In the genomic region with DNA sequence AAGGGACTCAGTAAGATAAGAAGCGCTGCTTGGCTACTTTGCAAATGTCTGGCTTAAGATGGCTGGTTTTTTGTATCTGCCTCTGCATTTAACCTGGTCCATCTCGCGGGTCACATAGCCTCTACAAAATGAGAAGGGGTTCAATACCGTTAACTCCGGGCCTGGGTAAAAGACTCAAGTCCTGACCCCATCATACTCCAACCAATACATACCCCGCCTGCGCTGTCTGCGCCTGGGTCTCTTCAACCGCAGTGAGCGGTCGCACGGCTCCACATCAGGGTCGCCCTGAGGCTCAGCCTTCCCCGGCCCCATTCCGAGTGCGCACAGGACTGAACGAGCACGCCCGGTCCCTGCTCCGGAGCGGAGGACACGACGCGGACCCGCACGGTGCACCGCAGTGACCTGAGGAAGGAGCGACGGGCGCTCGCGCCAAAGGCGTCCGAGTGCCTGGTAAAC, we compare ENCODE assay signal across 1 cellular context.
TF ChIP-seq lines count a peak whose summit lies in the region.

No MANE protein-coding gene starts in this region.

TF ChIP-seq in IMR-90, 13 proteins besides CTCF, POLR2A, EP300 and RAD21:
- TF ChIP-seq NFE2L2 (IDR thresholded peaks at IDR 0.05; ENCODE audit: low read depth, low read length) (no peak), FOS (IDR thresholded peaks at IDR 0.05; ENCODE audit: low read depth, low read length) (no peak), BHLHE40 (IDR thresholded peaks at IDR 0.05; ENCODE audit: low read depth, low read length) (no peak), MAFK (IDR thresholded peaks at IDR 0.05; ENCODE audit: low read depth, low read length) (no peak), RCOR1 (IDR thresholded peaks at IDR 0.05; ENCODE audit: insufficient replicate concordance, low read length) (no peak), MXI1 (IDR thresholded peaks at IDR 0.05; ENCODE audit: borderline replicate concordance, low read depth, low read length) (no peak), SMC3 (IDR thresholded peaks at IDR 0.05; ENCODE audit: low read depth, low read length) (no peak), CHD1 (IDR thresholded peaks at IDR 0.05; ENCODE audit: low read depth, low read length) (no peak), RFX5 (IDR thresholded peaks at IDR 0.05; ENCODE audit: low read depth, low read length) (no peak), MAZ (IDR thresholded peaks at IDR 0.05; ENCODE audit: borderline replicate concordance, low read depth, low read length) (no peak), CEBPB (IDR thresholded peaks at IDR 0.05; ENCODE audit: low read depth, low read length) (no peak)
- TF ChIP-seq, protein P1, sequence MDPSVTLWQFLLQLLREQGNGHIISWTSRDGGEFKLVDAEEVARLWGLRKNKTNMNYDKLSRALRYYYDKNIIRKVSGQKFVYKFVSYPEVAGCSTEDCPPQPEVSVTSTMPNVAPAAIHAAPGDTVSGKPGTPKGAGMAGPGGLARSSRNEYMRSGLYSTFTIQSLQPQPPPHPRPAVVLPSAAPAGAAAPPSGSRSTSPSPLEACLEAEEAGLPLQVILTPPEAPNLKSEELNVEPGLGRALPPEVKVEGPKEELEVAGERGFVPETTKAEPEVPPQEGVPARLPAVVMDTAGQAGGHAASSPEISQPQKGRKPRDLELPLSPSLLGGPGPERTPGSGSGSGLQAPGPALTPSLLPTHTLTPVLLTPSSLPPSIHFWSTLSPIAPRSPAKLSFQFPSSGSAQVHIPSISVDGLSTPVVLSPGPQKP (IDR thresholded peaks at IDR 0.05; ENCODE audit: borderline replicate concordance, low read depth, low read length): no peak
- TF ChIP-seq, protein P2, sequence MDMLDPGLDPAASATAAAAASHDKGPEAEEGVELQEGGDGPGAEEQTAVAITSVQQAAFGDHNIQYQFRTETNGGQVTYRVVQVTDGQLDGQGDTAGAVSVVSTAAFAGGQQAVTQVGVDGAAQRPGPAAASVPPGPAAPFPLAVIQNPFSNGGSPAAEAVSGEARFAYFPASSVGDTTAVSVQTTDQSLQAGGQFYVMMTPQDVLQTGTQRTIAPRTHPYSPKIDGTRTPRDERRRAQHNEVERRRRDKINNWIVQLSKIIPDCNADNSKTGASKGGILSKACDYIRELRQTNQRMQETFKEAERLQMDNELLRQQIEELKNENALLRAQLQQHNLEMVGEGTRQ (IDR thresholded peaks at IDR 0.05; ENCODE audit: low read depth, low read length): no peak
